ENCODE assay signal across 10 cellular contexts in the genomic region with DNA sequence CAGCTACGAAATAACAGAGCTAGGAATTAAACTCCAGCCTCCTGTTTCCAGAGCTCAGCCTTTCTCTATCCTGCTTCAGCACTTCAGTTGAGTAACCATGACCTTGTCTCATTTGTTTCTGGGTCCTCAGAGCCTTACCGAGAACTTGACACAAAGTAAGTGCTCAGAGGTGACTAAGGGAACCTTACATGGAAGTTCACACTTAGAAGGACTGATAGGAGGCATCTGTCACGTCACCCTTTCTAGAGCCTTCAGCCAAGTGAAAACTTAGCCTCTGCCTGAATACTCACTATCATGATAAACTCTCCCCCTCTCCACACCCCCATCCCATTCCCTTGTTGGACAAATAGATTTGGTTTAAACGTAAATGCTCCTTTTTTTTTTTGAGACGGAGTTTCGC. TPM values are rescaled to one million over a fixed set of nuclear protein-coding genes. Genes with fewer than 3 reads are reported as not detected.
DNase-seq lines count a peak whose midpoint lies in the region; ATAC-seq, FAIRE-seq and TF ChIP-seq lines count a peak whose summit lies in the region.
"Had no signal": no experiment of that assay in that cellular context is flagged by ENCODE, and none has a peak within 500 bp of the region (broad histone marks: within the 10 kb centered on the region; RNA-seq: fewer than 3 reads in every experiment).

No MANE protein-coding gene starts in this region.

- no peak overlapping the region for H2AFZ ChIP-seq in H1 (ENCODE audit: low read length)

- no peak overlapping the region for H4K8ac ChIP-seq in H1 (ENCODE audit: extremely low read depth, insufficient read depth, low read length)

- H4K5ac ChIP-seq in H1 (ENCODE audit: insufficient read length, low read depth, low read length), result no peak overlapping the region

- peaks cover 51% of the 10 kb centered on the region for H3K27me3 Mint-ChIP-seq in activated naive CD4-positive, alpha-beta T cell treated with anti-CD3 and anti-CD28 coated beads, Interleukin-2, amount 10 ng/mL, durations not matched to agents 7 days and 5 days
- peaks cover 13% of the 10 kb centered on the region for H3K27me3 Mint-ChIP-seq in activated naive CD4-positive, alpha-beta T cell treated with anti-CD3 and anti-CD28 coated beads for 36 hours (ENCODE audit: low read depth)
- H3K27me3 Mint-ChIP-seq in naive B cell, result peaks cover 0 to 9% (median 0%) of the 10 kb centered on the region in 3 donors
- H3K27me3 Mint-ChIP-seq in activated CD4-positive, alpha-beta T cell treated with anti-CD3 and anti-CD28 coated beads for 36 hours, result peaks cover 19% of the 10 kb centered on the region

- CTCF ChIA-PET in activated naive CD4-positive, alpha-beta T cell treated with anti-CD3 and anti-CD28 coated beads, Interleukin-2, amount 10 ng/mL, durations not matched to agents 7 days and 5 days (lab: Charles Lee), result interaction anchor here (1.2 to 13.6 kb wide), 2 partner anchors 26 to 81 kb away, joined by 4 to 438 read pairs; no protein-coding TSS in a partner anchor
- CTCF ChIA-PET in activated naive CD4-positive, alpha-beta T cell treated with anti-CD3 and anti-CD28 coated beads for 36 hours (lab: Charles Lee), result interaction anchor here (1.1 to 8.7 kb wide), 4 partner anchors 32 to 84 kb away, joined by 3 to 57 read pairs (median 4); no protein-coding TSS in a partner anchor
- CTCF ChIA-PET in H1 (lab: Charles Lee; ENCODE audit: partially characterized antibody), result interaction anchor here (0.9 to 27.4 kb wide), 8 partner anchors 9 to 215 kb away, joined by 3 to 705 read pairs (median 4); no protein-coding TSS in a partner anchor
- CTCF ChIA-PET in activated CD4-positive, alpha-beta T cell treated with anti-CD3 and anti-CD28 coated beads for 36 hours (lab: Charles Lee), result interaction anchor here (0.7 to 7.2 kb wide), 4 partner anchors 16 to 132 kb away, joined by 3 to 55 read pairs (median 5); no protein-coding TSS in a partner anchor

- H3K36me3 ChIP-seq in H1 (ENCODE audit: control insufficient read depth in 2 of 4, insufficient read depth in 4 of 4, low read length in 3 of 4) (no peaks in the 10 kb centered on the region), upper lobe of left lung (no peaks in the 10 kb centered on the region), MG63 (no peaks in the 10 kb centered on the region)

- H3K4ac ChIP-seq in H1 (replicated peaks; ENCODE audit: insufficient read length, low read depth, low read length), result no peak overlapping the region

- 91% methylated on average over 6 of the region's 6 CpGs; no CpG with 5 or more reads in 1 of the 2 experiments for WGBS in H1 (ENCODE audit: extremely low coverage in 1 of 2, insufficient coverage in 1 of 2, insufficient read length in 1 of 2, insufficient replicate concordance in 2 of 2, low coverage in 1 of 2, low lambda C conversion rate in 2 of 2, missing lambda C conversion rate in 1 of 2), 2 experiments
- WGBS in upper lobe of left lung, 2 donors, result 81 to 84% methylated on average over 6 of the region's 6 CpGs

- no peaks in the 10 kb centered on the region for H3K79me1 ChIP-seq in H1 (ENCODE audit: low read depth, low read length)

- H2BK20ac ChIP-seq in H1 (ENCODE audit: low read length), result no peak overlapping the region

- no peak overlapping the region for H2BK15ac ChIP-seq in H1 (ENCODE audit: low read length)

- no peaks in the 10 kb centered on the region for H3K79me2 ChIP-seq in H1 (ENCODE audit: control insufficient read depth in 1 of 2, insufficient read depth in 2 of 2, low read length in 2 of 2)

- H3K18ac ChIP-seq in H1 (ENCODE audit: extremely low read depth, low read length), result no peak overlapping the region

- H3K14ac ChIP-seq in H1 (ENCODE audit: insufficient read length), result no peak overlapping the region

- H4K91ac ChIP-seq in H1 (replicated peaks; ENCODE audit: insufficient read length, low read length), result no peak overlapping the region

- no peak overlapping the region for H3K27ac Mint-ChIP-seq in activated naive CD4-positive, alpha-beta T cell treated with anti-CD3 and anti-CD28 coated beads, Interleukin-2, amount 10 ng/mL, durations not matched to agents 7 days and 5 days
- no peak overlapping the region for H3K27ac Mint-ChIP-seq in activated naive CD4-positive, alpha-beta T cell treated with anti-CD3 and anti-CD28 coated beads for 36 hours
- peak overlapping the region in 1 of 6 donors; percentile 87 for H3K27ac Mint-ChIP-seq in naive B cell
- H3K27ac Mint-ChIP-seq in activated CD4-positive, alpha-beta T cell treated with anti-CD3 and anti-CD28 coated beads for 36 hours, result no peak overlapping the region

- no peak overlapping the region for H2BK5ac ChIP-seq in H1 (ENCODE audit: low read depth, low read length)

- no peak overlapping the region for H3K9ac ChIP-seq in H1 (replicated peaks in 1 of 4; ENCODE audit: extremely low read depth in 1 of 4, low read depth in 3 of 4, low read length in 3 of 4)

- TF ChIP-seq CTCF in H1 (IDR thresholded peaks at IDR 0.05; ENCODE audit: control extremely low read depth in 1 of 3, insufficient read depth in 1 of 3, low read depth in 1 of 3, low read length in 3 of 3) (no peak), upper lobe of left lung (IDR thresholded peaks at IDR 0.05) (no peak), foreskin keratinocyte (conservative IDR thresholded peaks at IDR 0.05) (no peak)

- ATAC-seq in naive B cell (ENCODE audit: low read depth in 2 of 2), result no peak
- ATAC-seq in upper lobe of left lung (ENCODE audit: low FRiP score in 2 of 2), result no peak
- no peak for ATAC-seq in foreskin keratinocyte
- no peak for ATAC-seq in activated CD4-positive, alpha-beta T cell treated with anti-CD3 and anti-CD28 coated beads for 36 hours

- intact Hi-C loops in activated naive CD4-positive, alpha-beta T cell treated with anti-CD3 and anti-CD28 coated beads for 36 hours (cut with micrococcal nuclease), result no loop called here
- intact Hi-C loops in activated CD4-positive, alpha-beta T cell treated with anti-CD3 and anti-CD28 coated beads for 36 hours (cut with DNase I, micrococcal nuclease), result no loop called here

- H3K27me3 ChIP-seq in H1 (replicated peaks in 1 of 4; ENCODE audit: control insufficient read depth in 3 of 4, extremely low read depth in 1 of 4, insufficient read depth in 3 of 4, low read length in 3 of 4) (peaks cover 2 to 28% (median 16%) of the 10 kb centered on the region in 4 experiments), upper lobe of left lung (no peaks in the 10 kb centered on the region), MG63 (no peaks in the 10 kb centered on the region), foreskin keratinocyte (no peaks in the 10 kb centered on the region)

- H3K56ac ChIP-seq in H1 (replicated peaks; ENCODE audit: insufficient read length, low read depth, low read length), result no peak overlapping the region

- no peak overlapping the region for H3K23ac ChIP-seq in H1 (ENCODE audit: insufficient read length)

- H3K4me2 ChIP-seq in H1 (ENCODE audit: insufficient read depth in 1 of 2, low read depth in 2 of 2, low read length in 2 of 2), result peak overlapping the region; percentile 72 to 95; a peak in 3 of 4 replicates

- TF ChIP-seq RAD21 in H1 (IDR thresholded peaks at IDR 0.05 in 1 of 2, conservative IDR thresholded peaks at IDR 0.05 in 1 of 2; ENCODE audit: low read depth in 2 of 2, low read length in 2 of 2), result no peak

- H3K36me3 Mint-ChIP-seq in activated naive CD4-positive, alpha-beta T cell treated with anti-CD3 and anti-CD28 coated beads, Interleukin-2, amount 10 ng/mL, durations not matched to agents 7 days and 5 days, result no peaks in the 10 kb centered on the region
- no peaks in the 10 kb centered on the region for H3K36me3 Mint-ChIP-seq in activated naive CD4-positive, alpha-beta T cell treated with anti-CD3 and anti-CD28 coated beads for 36 hours (ENCODE audit: low read depth)
- no peaks in the 10 kb centered on the region for H3K36me3 Mint-ChIP-seq in naive B cell
- no peaks in the 10 kb centered on the region for H3K36me3 Mint-ChIP-seq in activated CD4-positive, alpha-beta T cell treated with anti-CD3 and anti-CD28 coated beads for 36 hours (ENCODE audit: low read depth)

- no peak overlapping the region for H3K27ac ChIP-seq in H1 (ENCODE audit: low read depth, low read length)
- H3K27ac ChIP-seq in upper lobe of left lung, result peak overlapping the region; percentile 80 to 88 (median 85)
- no peak overlapping the region for H3K27ac ChIP-seq in foreskin keratinocyte
- H3K27ac ChIP-seq: HL-60 had no signal

- H3K4me3 Mint-ChIP-seq in activated naive CD4-positive, alpha-beta T cell treated with anti-CD3 and anti-CD28 coated beads, Interleukin-2, amount 10 ng/mL, durations not matched to agents 7 days and 5 days, result peak overlapping the region; percentile 56
- H3K4me3 Mint-ChIP-seq in activated naive CD4-positive, alpha-beta T cell treated with anti-CD3 and anti-CD28 coated beads for 36 hours, result no peak overlapping the region
- peak overlapping the region; percentile 80 to 94 (median 84) for H3K4me3 Mint-ChIP-seq in naive B cell
- no peak overlapping the region for H3K4me3 Mint-ChIP-seq in activated CD4-positive, alpha-beta T cell treated with anti-CD3 and anti-CD28 coated beads for 36 hours

- H3K4me3 ChIP-seq in H1 (ENCODE audit: extremely low read depth in 1 of 4, insufficient read depth in 2 of 4, low read depth in 3 of 4, low read length in 4 of 4), result peak overlapping the region in 1 of 4 experiments; percentile 66; a peak in 2 of 8 replicates
- no peak overlapping the region for H3K4me3 ChIP-seq in upper lobe of left lung
- H3K4me3 ChIP-seq in MG63, result no peak overlapping the region

- no peak overlapping the region for H2BK120ac ChIP-seq in H1 (replicated peaks; ENCODE audit: low read depth, low read length)

- peaks cover 6% of the 10 kb centered on the region for H3K23me2 ChIP-seq in H1 (ENCODE audit: low read depth, low read length)

- H3K4me1 ChIP-seq in H1 (replicated peaks in 1 of 4; ENCODE audit: control insufficient read depth in 3 of 4, insufficient read depth in 4 of 4, low read length in 3 of 4) (peaks cover 0 to 3% (median 0%) of the 10 kb centered on the region in 4 experiments; a peak in 3 of 7 replicates), upper lobe of left lung (peaks cover 11 to 31% (median 13%) of the 10 kb centered on the region in 4 donors), foreskin keratinocyte (peaks cover 6% of the 10 kb centered on the region)

- TF ChIP-seq EP300 in H1 (IDR thresholded peaks at IDR 0.05; ENCODE audit: borderline replicate concordance in 1 of 2, low read depth in 2 of 2, low read length in 2 of 2) (no peak), upper lobe of left lung (IDR thresholded peaks at IDR 0.05) (no peak)

- FAIRE-seq in H1 (lab: Jason Lieb, UNC), result no peak

- no peak overlapping the region for H2BK12ac ChIP-seq in H1 (ENCODE audit: low read depth, low read length)

- H3K9me3 ChIP-seq in H1 (ENCODE audit: insufficient read depth in 2 of 2, low read depth in 1 of 2, low read length in 1 of 2), result no peaks in the 10 kb centered on the region
- no peaks in the 10 kb centered on the region for H3K9me3 ChIP-seq in upper lobe of left lung
- H3K9me3 ChIP-seq in MG63, result no peaks in the 10 kb centered on the region

- H3K4me1 Mint-ChIP-seq in activated naive CD4-positive, alpha-beta T cell treated with anti-CD3 and anti-CD28 coated beads, Interleukin-2, amount 10 ng/mL, durations not matched to agents 7 days and 5 days, result peaks cover 20% of the 10 kb centered on the region
- peaks cover 15% of the 10 kb centered on the region for H3K4me1 Mint-ChIP-seq in activated naive CD4-positive, alpha-beta T cell treated with anti-CD3 and anti-CD28 coated beads for 36 hours (ENCODE audit: low read depth)
- H3K4me1 Mint-ChIP-seq in naive B cell, result peaks cover 28 to 43% (median 39%) of the 10 kb centered on the region in 3 donors
- H3K4me1 Mint-ChIP-seq in activated CD4-positive, alpha-beta T cell treated with anti-CD3 and anti-CD28 coated beads for 36 hours, result peaks cover 12% of the 10 kb centered on the region

- DNase-seq in activated naive CD4-positive, alpha-beta T cell treated with anti-CD3 and anti-CD28 coated beads, Interleukin-2, amount 10 ng/mL, durations not matched to agents 7 days and 5 days, result no peak
- DNase-seq in activated naive CD4-positive, alpha-beta T cell treated with anti-CD3 and anti-CD28 coated beads for 36 hours, result no peak
- DNase-seq in H1 (ENCODE audit: low read depth in 1 of 2, low spot score in 2 of 2) (no peak), naive B cell (no peak), upper lobe of left lung (no peak), MG63 (no peak), foreskin keratinocyte (no peak)
- no peak for DNase-seq in activated CD4-positive, alpha-beta T cell treated with anti-CD3 and anti-CD28 coated beads for 36 hours
- DNase-seq: ACHN had no signal

- POLR2A ChIA-PET in H1 (lab: Charles Lee; ENCODE audit: partially characterized antibody), result interaction anchor here (3.6 kb wide), 1 partner anchor 11 kb away, joined by 37 read pairs; the partner anchor contains the start of gene LUZP1
- POLR2A ChIA-PET in activated CD4-positive, alpha-beta T cell treated with anti-CD3 and anti-CD28 coated beads for 36 hours (lab: Charles Lee), result interaction anchor here (0.6 to 1.0 kb wide), 2 partner anchors 46 to 80 kb away, joined by 3 to 5 read pairs; no protein-coding TSS in a partner anchor

- no peak overlapping the region for H2AK5ac ChIP-seq in H1 (ENCODE audit: low read depth, low read length)

- TF ChIP-seq POLR2A in H1 (IDR thresholded peaks at IDR 0.05; ENCODE audit: control extremely low read depth in 1 of 2, low read depth in 2 of 2, low read length in 2 of 2), result no peak
- no peak for TF ChIP-seq POLR2A in upper lobe of left lung (IDR thresholded peaks at IDR 0.05)

- peaks cover 0 to 4% of the 10 kb centered on the region in 2 experiments for H4K20me1 ChIP-seq in H1 (replicated peaks in 1 of 2; ENCODE audit: control insufficient read depth in 1 of 2, insufficient read depth in 2 of 2, low read length in 2 of 2)

- H3K9me3 Mint-ChIP-seq in activated naive CD4-positive, alpha-beta T cell treated with anti-CD3 and anti-CD28 coated beads, Interleukin-2, amount 10 ng/mL, durations not matched to agents 7 days and 5 days, result peaks cover 2% of the 10 kb centered on the region
- no peaks in the 10 kb centered on the region for H3K9me3 Mint-ChIP-seq in activated naive CD4-positive, alpha-beta T cell treated with anti-CD3 and anti-CD28 coated beads for 36 hours
- H3K9me3 Mint-ChIP-seq in naive B cell, result peaks cover 0 to 3% (median 0%) of the 10 kb centered on the region in 7 donors
- peaks cover 2% of the 10 kb centered on the region for H3K9me3 Mint-ChIP-seq in activated CD4-positive, alpha-beta T cell treated with anti-CD3 and anti-CD28 coated beads for 36 hours (ENCODE audit: low read depth)

RNA-seq across cellular contexts. Expression of gene LUZP1, which starts 9.8 kb away (rescaled TPM):
- 10 to 100 TPM; 12.6 to 13.7 TPM for total RNA-seq in activated naive CD4-positive, alpha-beta T cell treated with anti-CD3 and anti-CD28 coated beads for 36 hours
- total RNA-seq in H1 (2021; fragmentation: NEBNext Ultra II Directional; extraction: Animal tissue kit (Norgen Biotek cat#: 25700)), result 59.9 and 60.5 TPM in 2 replicates
- polyA plus RNA-seq in H1 (2011; rRNA removed), result 12.2 and 14.0 TPM in 2 replicates
- polyA plus RNA-seq in H1 (2011; cell fraction: cytosol; rRNA removed), result 17.0 TPM
- 22.3 TPM for polyA plus RNA-seq in H1 (2011; cell fraction: nucleus; rRNA removed)
- polyA plus RNA-seq in H1 (2012, experiment 1 of 2), result 19.6 to 24.4 TPM (median 23.5 TPM) in 4 replicates
- polyA plus RNA-seq in H1 (2012, experiment 2 of 2), result 3.8 TPM
- 39.7 TPM for polyA plus RNA-seq in H1 (2013, experiment 1 of 2)
- 36.7 TPM for polyA plus RNA-seq in H1 (2013, experiment 2 of 2)
- polyA minus RNA-seq in H1 (2011; rRNA and poly(A)+ RNA removed), result 57.0 and 62.5 TPM in 2 replicates
- polyA minus RNA-seq in H1 (2011; cell fraction: cytosol; rRNA and poly(A)+ RNA removed), result 30.6 TPM
- 44.7 TPM for polyA minus RNA-seq in H1 (2011; cell fraction: nucleus; rRNA and poly(A)+ RNA removed)
- polyA plus RNA-seq in naive B cell (ENCODE audit: low read depth in 6 of 6), result 10 to 100 TPM in 1 of 6 donors, 1 to 10 TPM in 5; 1.3 to 14.1 (median 7.0) TPM
- 10 to 100 TPM; 12.6 to 33.0 (median 21.2) TPM for total RNA-seq in upper lobe of left lung
- total RNA-seq in MG63 (2014; rRNA removed; shearing (Covaris generic); ENCODE audit: low replicate concordance), result 17.1 and 18.2 TPM in 2 replicates
- 57.9 and 60.7 TPM in 2 replicates for total RNA-seq in foreskin keratinocyte
- 11.4 and 12.8 TPM in 2 replicates for polyA plus RNA-seq in foreskin keratinocyte
- 10 to 100 TPM; 13.2 to 13.6 TPM for total RNA-seq in activated CD4-positive, alpha-beta T cell treated with anti-CD3 and anti-CD28 coated beads for 36 hours

RNA-seq across cellular contexts. Expression of gene HTR1D, which starts 38.9 kb away (rescaled TPM):
- not detected for total RNA-seq in activated naive CD4-positive, alpha-beta T cell treated with anti-CD3 and anti-CD28 coated beads for 36 hours
- 11.5 and 13.0 TPM in 2 replicates for total RNA-seq in H1 (2021; fragmentation: NEBNext Ultra II Directional; extraction: Animal tissue kit (Norgen Biotek cat#: 25700))
- polyA plus RNA-seq in H1 (2011; rRNA removed) (8.8 and 11.5 TPM in 2 replicates), naive B cell (ENCODE audit: low read depth in 6 of 6) (not detected), foreskin keratinocyte (0.09 and 0.11 TPM in 2 replicates)
- 6.6 TPM for polyA plus RNA-seq in H1 (2011; cell fraction: cytosol; rRNA removed)
- 8.3 TPM for polyA plus RNA-seq in H1 (2011; cell fraction: nucleus; rRNA removed)
- polyA plus RNA-seq in H1 (2012, experiment 1 of 2), result 5.1 to 7.7 TPM (median 5.6 TPM) in 4 replicates
- 5.3 TPM for polyA plus RNA-seq in H1 (2012, experiment 2 of 2)
- 3.1 TPM for polyA plus RNA-seq in H1 (2013, experiment 1 of 2)
- polyA plus RNA-seq in H1 (2013, experiment 2 of 2), result 2.6 TPM
- polyA minus RNA-seq in H1 (2011; rRNA and poly(A)+ RNA removed), result 7.1 and 14.7 TPM in 2 replicates
- polyA minus RNA-seq in H1 (2011; cell fraction: cytosol; rRNA and poly(A)+ RNA removed), result 5.4 TPM
- 5.6 TPM for polyA minus RNA-seq in H1 (2011; cell fraction: nucleus; rRNA and poly(A)+ RNA removed)
- total RNA-seq in upper lobe of left lung (under 1 TPM in 3 of 6 donors, not detected in 3; 0.20 to 0.51 (median 0.46) TPM), foreskin keratinocyte (0.14 and 0.24 TPM in 2 replicates)
- 0.20 TPM in 1 of 2 replicates, not detected in the other for total RNA-seq in MG63 (2014; rRNA removed; shearing (Covaris generic); ENCODE audit: low replicate concordance)
- total RNA-seq in activated CD4-positive, alpha-beta T cell treated with anti-CD3 and anti-CD28 coated beads for 36 hours, result not detected

Comparison
In these comparisons a context has a peak if more than half of its experiments do, and no peak if none do; other contexts are left out.
1. H3K4me3 Mint-ChIP-seq: peak in activated naive CD4-positive, alpha-beta T cell treated with anti-CD3 and anti-CD28 coated beads, Interleukin-2, amount 10 ng/mL, durations not matched to agents 7 days and 5 days (single experiment) and naive B cell (8 of 8); none in activated naive CD4-positive, alpha-beta T cell treated with anti-CD3 and anti-CD28 coated beads for 36 hours (single experiment) and activated CD4-positive, alpha-beta T cell treated with anti-CD3 and anti-CD28 coated beads for 36 hours (single experiment).
2. H3K27ac ChIP-seq: peak in upper lobe of left lung (4 of 4); none in H1 (single experiment) and foreskin keratinocyte (single experiment).